In the genomic region with DNA sequence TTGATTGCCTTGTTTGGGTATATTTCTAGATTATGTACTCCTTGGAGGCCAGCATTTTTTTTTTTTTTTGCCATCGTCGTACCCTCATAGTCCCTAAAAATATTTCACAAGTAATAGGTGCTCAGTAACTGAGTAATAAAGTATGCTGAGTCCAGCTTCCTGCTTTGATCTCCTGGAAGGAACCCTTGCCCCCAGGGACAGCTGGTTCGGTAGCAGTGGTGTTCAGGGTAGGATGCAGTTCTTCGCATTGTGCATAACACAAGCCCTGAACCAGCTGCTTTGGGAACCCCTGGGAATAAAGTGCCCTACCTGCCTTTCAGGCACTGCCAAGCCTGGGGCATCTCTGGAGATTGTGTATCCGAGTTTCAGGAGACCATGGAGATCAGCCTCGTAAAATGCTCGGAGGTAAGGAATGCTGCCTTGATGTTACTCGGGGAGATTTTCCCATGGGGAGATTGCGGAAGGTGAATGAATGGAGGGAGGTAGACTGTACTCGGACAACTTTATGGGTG, we compare ENCODE assay signal across 28 cellular contexts. TPM values are rescaled to one million over a fixed set of nuclear protein-coding genes. Genes with fewer than 3 reads are reported as not detected.
A peak's percentile ranks its signal among the peaks of the same experiment; 100 is the strongest.
DNase-seq lines count a peak whose midpoint lies in the region; ATAC-seq and TF ChIP-seq lines count a peak whose summit lies in the region.
"Had no signal": no experiment of that assay in that cellular context is flagged by ENCODE, and none has a peak within 500 bp of the region (broad histone marks: within the 10 kb centered on the region; RNA-seq: fewer than 3 reads in every experiment).

No MANE protein-coding gene starts in this region.

- POLR2A ChIA-PET in Panc1 (lab: Charles Lee) = interaction anchor here (0.7 kb wide), 1 partner anchor 146 kb away, joined by 5 read pairs; no protein-coding TSS in a partner anchor

- peaks cover 4% of the 10 kb centered on the region for H3K9me2 ChIP-seq in GM23338 (ENCODE audit: insufficient read depth)

- no peak for TF ChIP-seq POLR2A in lower leg skin (IDR thresholded peaks at IDR 0.05)

- H2AFZ ChIP-seq in GM23338 = no peak overlapping the region
- H2AFZ ChIP-seq: GM23248, PC-9 had no signal

- no peak for TF ChIP-seq CTCF in GM23338 (conservative IDR thresholded peaks at IDR 0.05; ENCODE audit: low read depth in 2 of 2)
- TF ChIP-seq CTCF in Panc1 (IDR thresholded peaks at IDR 0.05) = no peak
- TF ChIP-seq CTCF in thoracic aorta (IDR thresholded peaks at IDR 0.05) = no peak
- TF ChIP-seq CTCF in lower leg skin (IDR thresholded peaks at IDR 0.05) = no peak

- BruUV-seq in Panc1 (replicated peaks; lab: Mats Ljungman, UMichigan) = no TSS peak

- H3K4me1 Mint-ChIP-seq in GM23338 = peaks cover 9% of the 10 kb centered on the region
- H3K4me1 Mint-ChIP-seq: activated naive CD4-positive, alpha-beta T cell treated with anti-CD3 and anti-CD28 coated beads, Interleukin-2, amount 10 ng/mL, durations not matched to agents 7 days and 5 days; activated T-helper 17 cell treated with anti-CD3 and anti-CD28 coated beads, Interleukin-2, amount 50 U/mL, for 72 hours; brain; stimulated activated memory B cell treated with anti-CD40 and anti-IgM and Interleukin-4, amounts not matched to agents 10 μg/mL and 1 μg/mL and 100 μg/mL, for 72 hours had no signal

- no peaks in the 10 kb centered on the region for H4K20me1 ChIP-seq in GM23338 (replicated peaks; ENCODE audit: insufficient read depth)
- H4K20me1 ChIP-seq: BLaER1 had no signal

- no peaks in the 10 kb centered on the region for H3K36me3 Mint-ChIP-seq in GM23338 (ENCODE audit: low read depth)
- H3K36me3 Mint-ChIP-seq: activated naive CD4-positive, alpha-beta T cell treated with anti-CD3 and anti-CD28 coated beads, Interleukin-2, amount 10 ng/mL, durations not matched to agents 7 days and 5 days; brain; stimulated activated memory B cell treated with anti-CD40 and anti-IgM and Interleukin-4, amounts not matched to agents 10 μg/mL and 1 μg/mL and 100 μg/mL, for 72 hours had no signal

- 83 to 87% methylated on average over 10 of the region's 10 CpGs for WGBS in lower leg skin, 2 donors

- H3K79me2 ChIP-seq in GM23338 (replicated peaks; ENCODE audit: insufficient read depth) = no peaks in the 10 kb centered on the region

- no peaks in the 10 kb centered on the region for H3K9me3 Mint-ChIP-seq in GM23338
- H3K9me3 Mint-ChIP-seq: activated naive CD4-positive, alpha-beta T cell treated with anti-CD3 and anti-CD28 coated beads, Interleukin-2, amount 10 ng/mL, durations not matched to agents 7 days and 5 days; activated T-helper 17 cell treated with anti-CD3 and anti-CD28 coated beads, Interleukin-2, amount 50 U/mL, for 72 hours; brain; naive B cell; stimulated activated memory B cell treated with anti-CD40 and anti-IgM and Interleukin-4, amounts not matched to agents 10 μg/mL and 1 μg/mL and 100 μg/mL, for 72 hours had no signal

- H3K4me1 ChIP-seq in GM23338 (ENCODE audit: insufficient read depth) (peaks cover 15% of the 10 kb centered on the region), Panc1 (ENCODE audit: control insufficient read depth, insufficient read depth, low read length) (no peaks in the 10 kb centered on the region), thoracic aorta (ENCODE audit: control insufficient read depth in 1 of 2, low read depth in 2 of 2) (peaks cover 3 to 10% of the 10 kb centered on the region in 2 donors)

- H3K4me3 ChIP-seq in GM23338 = no peak overlapping the region
- no peak overlapping the region for H3K4me3 ChIP-seq in Panc1 (ENCODE audit: low read depth in 2 of 2, low read length in 2 of 2)
- peak overlapping the region; percentile 42 for H3K4me3 ChIP-seq in thoracic aorta
- no peak overlapping the region for H3K4me3 ChIP-seq in lower leg skin (ENCODE audit: low read depth, poor library complexity, severe bottlenecking)
- H3K4me3 ChIP-seq: BLaER1, GM12878, GM23248, PC-9 had no signal

- CTCF ChIA-PET in Panc1 (lab: Charles Lee) = no interaction called here

- peaks cover 2% of the 10 kb centered on the region for H3K27me3 Mint-ChIP-seq in GM23338 (ENCODE audit: insufficient read depth, low read depth, poor library complexity)
- H3K27me3 Mint-ChIP-seq: progenitor cell of endocrine pancreas had no signal

- in situ Hi-C loops in Panc1 (cut with HindIII; ENCODE audit: low pct_unique_long_range_greater_than_20kb, low sequenced_read_pairs) = no loop called here

- no peak for ATAC-seq in GM23338
- ATAC-seq in Panc1 = peak; percentile 32; the same call in 1 of the 2 replicates
- peak; percentile 54 for ATAC-seq in left colon
- ATAC-seq in thoracic aorta (ENCODE audit: insufficient number of reproducible peaks, low FRiP score, low read depth) = no peak
- ATAC-seq in HG02840 (IDR thresholded peaks at IDR 0.05; ENCODE audit: low FRiP score, unreplicated experiment) = no peak
- no peak for ATAC-seq in GM21423 (IDR thresholded peaks at IDR 0.05; ENCODE audit: unreplicated experiment)
- ATAC-seq: activated T-helper 17 cell treated with anti-CD3 and anti-CD28 coated beads, Interleukin-2, amount 50 U/mL, for 72 hours; GM12878; stimulated activated memory B cell treated with anti-CD40 and anti-IgM and Interleukin-4, amounts not matched to agents 10 μg/mL and 1 μg/mL and 100 μg/mL, for 72 hours had no signal

- DNase-seq in GM23338 (ENCODE audit: low spot score) (peak; percentile 5), Panc1 (ENCODE audit: low read depth, low spot score) (no peak), left colon (no peak), thoracic aorta (ENCODE audit: low spot score) (no peak), lower leg skin (ENCODE audit: low spot score in 2 of 2) (no peak)
- DNase-seq: activated CD4-positive, alpha-beta T cell treated with anti-CD3 and anti-CD28 coated beads for 4 hours; activated naive CD4-positive, alpha-beta T cell treated with anti-CD3 and anti-CD28 coated beads, Interleukin-2, amount 10 ng/mL, durations not matched to agents 7 days and 5 days; DMS153; GM23248; hippocampal formation; IMR-90; naive B cell; NCI-H1436 treated with DMSO at 0.1 percent for 48 hours; NCI-H2081 treated with DMSO at 0.1 percent for 48 hours; NCI-H345; NCI-H69; PC-9; SHP77 treated with DMSO at 0.1 percent for 48 hours had no signal

- H3K4me2 ChIP-seq in GM23338 = 0 out of 2 replicates have a peak overlapping the region, but pooled peaks have one; percentile 21
- H3K4me2 ChIP-seq: BLaER1, PC-9 had no signal

- H3K27me3 ChIP-seq in GM23338 (ENCODE audit: insufficient read depth) = no peaks in the 10 kb centered on the region
- peaks cover 5% of the 10 kb centered on the region; the same call in 1 of the 2 replicates for H3K27me3 ChIP-seq in Panc1 (ENCODE audit: control insufficient read depth, insufficient read depth, low read length)
- no peaks in the 10 kb centered on the region for H3K27me3 ChIP-seq in thoracic aorta (replicated peaks; ENCODE audit: insufficient read depth)
- H3K27me3 ChIP-seq: BLaER1 had no signal

- intact Hi-C loops in Panc1 (cut with micrococcal nuclease; ENCODE audit: unreplicated experiment) = no loop called here
- intact Hi-C loops in left colon (cut with DNase I, micrococcal nuclease) = no loop called here
- intact Hi-C loops in lower leg skin (cut with DNase I; ENCODE audit: low total_unique reads) = no loop called here

- H3K9me3 ChIP-seq in Panc1 (ENCODE audit: control insufficient read depth, insufficient read depth, low read depth, low read length) = no peaks in the 10 kb centered on the region
- H3K9me3 ChIP-seq in thoracic aorta = no peaks in the 10 kb centered on the region
- H3K9me3 ChIP-seq: BLaER1, neutrophil had no signal

- H3K27ac ChIP-seq in GM23338 (ENCODE audit: low read depth) (no peak overlapping the region), Panc1 (ENCODE audit: low read length) (no peak overlapping the region), thoracic aorta (no peak overlapping the region)
- H3K27ac ChIP-seq: BLaER1, GM23248, neutrophil, PC-9 had no signal

- H3F3A ChIP-seq in GM23338 (replicated peaks; ENCODE audit: low read depth) = no peaks in the 10 kb centered on the region

- no peak overlapping the region; the same call in 1 of the 2 replicates for H3K27ac Mint-ChIP-seq in GM23338
- H3K27ac Mint-ChIP-seq: activated naive CD4-positive, alpha-beta T cell treated with anti-CD3 and anti-CD28 coated beads, Interleukin-2, amount 10 ng/mL, durations not matched to agents 7 days and 5 days; activated T-helper 17 cell treated with anti-CD3 and anti-CD28 coated beads, Interleukin-2, amount 50 U/mL, for 72 hours; naive B cell; progenitor cell of endocrine pancreas; stimulated activated memory B cell treated with anti-CD40 and anti-IgM and Interleukin-4, amounts not matched to agents 10 μg/mL and 1 μg/mL and 100 μg/mL, for 72 hours had no signal

- H3K36me3 ChIP-seq in GM23338 (ENCODE audit: insufficient read depth) (no peaks in the 10 kb centered on the region), Panc1 (ENCODE audit: control insufficient read depth, insufficient read depth, low read length) (no peaks in the 10 kb centered on the region), thoracic aorta (no peaks in the 10 kb centered on the region)
- H3K36me3 ChIP-seq: BLaER1, neutrophil had no signal

- H3K4me3 Mint-ChIP-seq in GM23338 = no peak overlapping the region
- H3K4me3 Mint-ChIP-seq: activated naive CD4-positive, alpha-beta T cell treated with anti-CD3 and anti-CD28 coated beads, Interleukin-2, amount 10 ng/mL, durations not matched to agents 7 days and 5 days; activated T-helper 17 cell treated with anti-CD3 and anti-CD28 coated beads, Interleukin-2, amount 50 U/mL, for 72 hours; naive B cell; stimulated activated memory B cell treated with anti-CD40 and anti-IgM and Interleukin-4, amounts not matched to agents 10 μg/mL and 1 μg/mL and 100 μg/mL, for 72 hours had no signal

RNA-seq across cellular contexts. Expression of a gene that starts 7.7 kb away (rescaled TPM):
- 0.66 and 1.5 TPM in 2 replicates for total RNA-seq in GM23338 (2014; rRNA removed; shearing (Covaris generic))
- polyA plus RNA-seq in GM23338 (2016; fragmentation: Nextera tagmentation; extraction: Ambion mirVana) = 1.0 and 1.1 TPM in 2 replicates
- total RNA-seq in Panc1 (2021; ENCODE audit: unreplicated experiment) (1.1 TPM), left colon (10 to 100 TPM; 12.9 to 21.3 TPM), thoracic aorta (1 to 10 TPM; 3.8 to 6.8 TPM), lower leg skin (10 to 100 TPM in 3 of 4 donors, 1 to 10 TPM in 1; 7.7 to 21.4 (median 19.4) TPM)
- 0.50 TPM for polyA plus RNA-seq in Panc1 (2012; ENCODE audit: insufficient read length)
- total RNA-seq: activated T-helper 17 cell treated with anti-CD3 and anti-CD28 coated beads, Interleukin-2, amount 50 U/mL, for 72 hours; GM12878; GM23248; IMR-90 had no signal
- polyA plus RNA-seq: AG04450, GM12878, IMR-90 had no signal

Comparison
In these comparisons a context has a peak if more than half of its experiments do, and no peak if none do; other contexts are left out.
1. ATAC-seq: peak in Panc1 (single experiment) and left colon (single experiment); none in GM23338 (single experiment), thoracic aorta (single experiment), HG02840 (single experiment) and GM21423 (single experiment).